Comparison of ENCODE assay signal across 27 cellular contexts in genomic region chr4:95213361-95213760, GRCh38.
DNase-seq lines count a peak whose midpoint lies in the region; ATAC-seq and TF ChIP-seq lines count a peak whose summit lies in the region.
"Had no signal": no experiment of that assay in that cellular context is flagged by ENCODE, and none has a peak within 500 bp of the region (broad histone marks: within the 10 kb centered on the region; RNA-seq: fewer than 3 reads in every experiment).

No MANE protein-coding gene starts in this region.

- peaks cover 0 to 18% of the 10 kb centered on the region in 2 experiments; a peak in 2 of 4 replicates for H3K4me1 ChIP-seq in SK-N-SH (ENCODE audit: control insufficient read depth in 1 of 2, insufficient read depth in 2 of 2, low read depth in 1 of 2, low read length in 1 of 2)
- H3K4me1 ChIP-seq in mesendoderm (ENCODE audit: control insufficient read depth, low read depth, low read length), result peaks cover 5% of the 10 kb centered on the region
- H3K4me1 ChIP-seq: left ventricle myocardium inferior, testis had no signal

- H2BK120ac ChIP-seq in mesendoderm (ENCODE audit: low read depth, low read length), result no peak overlapping the region

- H2BK15ac ChIP-seq in mesendoderm (replicated peaks; ENCODE audit: low read depth), result no peak overlapping the region

- H3K9ac ChIP-seq in SK-N-SH (no peak overlapping the region), mesendoderm (ENCODE audit: low read length) (no peak overlapping the region)

- H3K56ac ChIP-seq in mesendoderm (ENCODE audit: low read length), result no peak overlapping the region

- no peak overlapping the region for H3K18ac ChIP-seq in mesendoderm (ENCODE audit: low read length)

- no peak overlapping the region for H2AFZ ChIP-seq in SK-N-SH (ENCODE audit: low read depth)

- ATAC-seq in SK-N-SH treated with all-trans-retinoic acid at 6 μM for 48 hours, result no peak
- ATAC-seq: activated naive CD4-positive, alpha-beta T cell treated with anti-CD3 and anti-CD28 coated beads, Interleukin-2, amount 50 U/mL, for 72 hours; naive thymus-derived CD4-positive, alpha-beta T cell; stimulated activated naive B cell treated with anti-CD40 and anti-IgM and Interleukin-4, amounts not matched to agents 10 μg/mL and 1 μg/mL and 100 μg/mL, for 72 hours; T-cell had no signal

- no peak overlapping the region for H2AK5ac ChIP-seq in mesendoderm (ENCODE audit: low read length)

- POLR2A ChIA-PET in SK-N-SH (lab: Yijun Ruan, JAX), result no interaction called here

- H3K79me2 ChIP-seq in SK-N-SH (ENCODE audit: insufficient read depth), result no peaks in the 10 kb centered on the region
- no peaks in the 10 kb centered on the region for H3K79me2 ChIP-seq in mesendoderm (ENCODE audit: control insufficient read depth, insufficient read depth, low read length)

- WGBS in SK-N-SH (ENCODE audit: low lambda C conversion rate), result 86% methylated on average over 8 of the region's 8 CpGs
- WGBS in mesendoderm (ENCODE audit: extremely low coverage, insufficient coverage, low lambda C conversion rate), result no CpG with 5 or more reads among the region's 8 CpGs

- peaks cover 2 to 81% of the 10 kb centered on the region in 2 experiments for H3K36me3 ChIP-seq in SK-N-SH (replicated peaks in 1 of 2; ENCODE audit: control insufficient read depth in 1 of 2, insufficient read depth in 2 of 2, low read length in 1 of 2)
- H3K36me3 ChIP-seq in mesendoderm (ENCODE audit: control insufficient read depth, insufficient read depth, low read length), result no peaks in the 10 kb centered on the region
- H3K36me3 ChIP-seq: left ventricle myocardium inferior, SJCRH30, WERI-Rb-1 had no signal

- TF ChIP-seq EP300 in SK-N-SH (IDR thresholded peaks at IDR 0.05; ENCODE audit: borderline replicate concordance in 1 of 2, low read depth in 1 of 2, low read length in 1 of 2), result no peak

- H3K9me3 ChIP-seq in SK-N-SH, result no peaks in the 10 kb centered on the region
- H3K9me3 ChIP-seq: left ventricle myocardium inferior, SJCRH30, testis had no signal

- no peaks in the 10 kb centered on the region for H3K9me2 ChIP-seq in SK-N-SH

- TF ChIP-seq RAD21 in SK-N-SH (IDR thresholded peaks at IDR 0.05; ENCODE audit: low read length), result no peak

- no peaks in the 10 kb centered on the region for H4K20me1 ChIP-seq in SK-N-SH (ENCODE audit: insufficient read depth)

- DNase-seq in SK-N-SH (no peak), mesendoderm (peak; percentile 16), DMS53 treated with DMSO at 0.1 percent for 48 hours (lab: John Stamatoyannopoulos, UW; ENCODE audit: unreplicated experiment) (no peak), mucosa of gallbladder (ENCODE audit: low spot score) (no peak)
- DNase-seq in activated CD4-positive, CD25-positive, alpha-beta regulatory T cell treated with anti-CD3 and anti-CD28 coated beads, Interleukin-2, amount 50 U/mL, for 72 hours, result no peak
- DNase-seq: activated CD4-positive, alpha-beta T cell treated with anti-CD3 and anti-CD28 coated beads, Interleukin-2, amount 10 ng/mL, durations not matched to agents 24 days and 14 days; CD4-positive, CD25-positive, alpha-beta regulatory T cell; effector memory CD4-positive, alpha-beta T cell; GOT3; KBM-7; left ventricle myocardium inferior; naive thymus-derived CD4-positive, alpha-beta T cell; NCI-H1092 treated with DMSO at 0.1 percent for 48 hours; NCI-H2029 treated with DMSO at 0.1 percent for 48 hours; NCI-H82; SJCRH30; stimulated activated naive B cell treated with anti-CD40 and anti-IgM and Interleukin-4, amounts not matched to agents 10 μg/mL and 1 μg/mL and 100 μg/mL, for 72 hours; T-cell; testis; WERI-Rb-1 had no signal

- TF ChIP-seq CTCF in SK-N-SH (IDR thresholded peaks at IDR 0.05), result no peak

- H3K4me2 ChIP-seq in SK-N-SH, result no peak overlapping the region
- H3K4me2 ChIP-seq in mesendoderm (ENCODE audit: low read length), result no peak overlapping the region

- no peak overlapping the region for H4K8ac ChIP-seq in mesendoderm (ENCODE audit: low read depth, low read length)

- CTCF ChIA-PET in SK-N-SH (lab: Yijun Ruan, JAX), result interaction anchor here (1.2 to 2.1 kb wide), 2 partner anchors 9 to 297 kb away, joined by 3 to 10 read pairs; no protein-coding TSS in a partner anchor

- no peak overlapping the region for H3K4ac ChIP-seq in mesendoderm (ENCODE audit: low read depth, low read length)

- H3K4me3 ChIP-seq in SK-N-SH (ENCODE audit: low read depth in 2 of 2, low read length in 1 of 2) (no peak overlapping the region), mesendoderm (ENCODE audit: low read length) (no peak overlapping the region)
- H3K4me3 ChIP-seq: coronary artery, left ventricle myocardium inferior, SJCRH30, skin epidermis, testis had no signal

- H3K27me3 ChIP-seq in SK-N-SH (ENCODE audit: insufficient read depth) (no peaks in the 10 kb centered on the region), mesendoderm (ENCODE audit: insufficient read depth, low read length, poor library complexity) (no peaks in the 10 kb centered on the region)
- H3K27me3 ChIP-seq: SJCRH30, testis had no signal

- peak overlapping the region in 1 of 2 experiments; percentile 58; a peak in 2 of 4 replicates for H3K27ac ChIP-seq in SK-N-SH (ENCODE audit: low read depth in 2 of 2, low read length in 1 of 2)
- H3K27ac ChIP-seq in cingulate gyrus (ENCODE audit: low read depth, low read length), result peak overlapping the region; percentile 83
- H3K27ac ChIP-seq in mesendoderm (ENCODE audit: low read depth, low read length), result no peak overlapping the region
- peak overlapping the region; percentile 68 for H3K27ac ChIP-seq in temporal lobe (ENCODE audit: low read depth, low read length)
- H3K27ac ChIP-seq: coronary artery, epithelial cell of prostate, left ventricle myocardium inferior, SJCRH30, skin epidermis, testis, WERI-Rb-1 had no signal

- H2BK5ac ChIP-seq in mesendoderm (ENCODE audit: low read length), result no peak overlapping the region

- H4K5ac ChIP-seq in mesendoderm (ENCODE audit: low read length), result no peak overlapping the region

- no peaks in the 10 kb centered on the region for H3K79me1 ChIP-seq in mesendoderm (ENCODE audit: low read length)

- H3F3A ChIP-seq in SK-N-SH (replicated peaks; ENCODE audit: insufficient read depth), result no peaks in the 10 kb centered on the region

- no peak overlapping the region for H3K23ac ChIP-seq in mesendoderm (ENCODE audit: low read length)

TF ChIP-seq in SK-N-SH, 30 proteins besides CTCF, POLR2A, EP300 and RAD21:
- TF ChIP-seq, protein P1, sequence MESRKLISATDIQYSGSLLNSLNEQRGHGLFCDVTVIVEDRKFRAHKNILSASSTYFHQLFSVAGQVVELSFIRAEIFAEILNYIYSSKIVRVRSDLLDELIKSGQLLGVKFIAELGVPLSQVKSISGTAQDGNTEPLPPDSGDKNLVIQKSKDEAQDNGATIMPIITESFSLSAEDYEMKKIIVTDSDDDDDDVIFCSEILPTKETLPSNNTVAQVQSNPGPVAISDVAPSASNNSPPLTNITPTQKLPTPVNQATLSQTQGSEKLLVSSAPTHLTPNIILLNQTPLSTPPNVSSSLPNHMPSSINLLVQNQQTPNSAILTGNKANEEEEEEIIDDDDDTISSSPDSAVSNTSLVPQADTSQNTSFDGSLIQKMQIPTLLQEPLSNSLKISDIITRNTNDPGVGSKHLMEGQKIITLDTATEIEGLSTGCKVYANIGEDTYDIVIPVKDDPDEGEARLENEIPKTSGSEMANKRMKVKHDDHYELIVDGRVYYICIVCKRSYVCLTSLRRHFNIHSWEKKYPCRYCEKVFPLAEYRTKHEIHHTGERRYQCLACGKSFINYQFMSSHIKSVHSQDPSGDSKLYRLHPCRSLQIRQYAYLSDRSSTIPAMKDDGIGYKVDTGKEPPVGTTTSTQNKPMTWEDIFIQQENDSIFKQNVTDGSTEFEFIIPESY (IDR thresholded peaks at IDR 0.05; ENCODE audit: borderline replicate concordance, low read depth), result no peak
- TF ChIP-seq RFX5 (IDR thresholded peaks at IDR 0.05; ENCODE audit: low read length) (no peak), GATA2 (CRISPR knock-in tag; IDR thresholded peaks at IDR 0.05) (peak; percentile 43), FOSL2 (IDR thresholded peaks at IDR 0.05; ENCODE audit: borderline replicate concordance, low read depth) (no peak)
- TF ChIP-seq, protein P2, sequence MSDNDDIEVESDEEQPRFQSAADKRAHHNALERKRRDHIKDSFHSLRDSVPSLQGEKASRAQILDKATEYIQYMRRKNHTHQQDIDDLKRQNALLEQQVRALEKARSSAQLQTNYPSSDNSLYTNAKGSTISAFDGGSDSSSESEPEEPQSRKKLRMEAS (IDR thresholded peaks at IDR 0.05; ENCODE audit: low read depth), result no peak
TF ChIP-seq in SK-N-SH: peak in this region for 1.

TF ChIP-seq in SK-N-SH treated with all-trans-retinoic acid at 6 μM for 48 hours, 23 proteins besides CTCF, POLR2A, EP300 and RAD21 (continues in another document):
- no peak for TF ChIP-seq CREB5 (CRISPR knock-in tag; IDR thresholded peaks at IDR 0.05; ENCODE audit: low read depth)
- TF ChIP-seq ZFP3 (CRISPR knock-in tag; IDR thresholded peaks at IDR 0.05), result no peak
- TF ChIP-seq TCF4 (CRISPR knock-in tag; IDR thresholded peaks at IDR 0.05; ENCODE audit: borderline replicate concordance), result no peak
- TF ChIP-seq, protein P3, sequence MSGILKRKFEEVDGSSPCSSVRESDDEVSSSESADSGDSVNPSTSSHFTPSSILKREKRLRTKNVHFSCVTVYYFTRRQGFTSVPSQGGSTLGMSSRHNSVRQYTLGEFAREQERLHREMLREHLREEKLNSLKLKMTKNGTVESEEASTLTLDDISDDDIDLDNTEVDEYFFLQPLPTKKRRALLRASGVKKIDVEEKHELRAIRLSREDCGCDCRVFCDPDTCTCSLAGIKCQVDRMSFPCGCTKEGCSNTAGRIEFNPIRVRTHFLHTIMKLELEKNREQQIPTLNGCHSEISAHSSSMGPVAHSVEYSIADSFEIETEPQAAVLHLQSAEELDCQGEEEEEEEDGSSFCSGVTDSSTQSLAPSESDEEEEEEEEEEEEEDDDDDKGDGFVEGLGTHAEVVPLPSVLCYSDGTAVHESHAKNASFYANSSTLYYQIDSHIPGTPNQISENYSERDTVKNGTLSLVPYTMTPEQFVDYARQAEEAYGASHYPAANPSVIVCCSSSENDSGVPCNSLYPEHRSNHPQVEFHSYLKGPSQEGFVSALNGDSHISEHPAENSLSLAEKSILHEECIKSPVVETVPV (CRISPR knock-in tag; IDR thresholded peaks at IDR 0.05), result no peak
- no peak for TF ChIP-seq GLIS3 (CRISPR knock-in tag; IDR thresholded peaks at IDR 0.05)
- TF ChIP-seq OSR1 (CRISPR knock-in tag; IDR thresholded peaks at IDR 0.05), result no peak
- no peak for TF ChIP-seq CSDC2 (CRISPR knock-in tag; IDR thresholded peaks at IDR 0.05)
- no peak for TF ChIP-seq ZNF8 (CRISPR knock-in tag; IDR thresholded peaks at IDR 0.05)
